Comparison of ENCODE assay signal across 8 cellular contexts in the genomic region with DNA sequence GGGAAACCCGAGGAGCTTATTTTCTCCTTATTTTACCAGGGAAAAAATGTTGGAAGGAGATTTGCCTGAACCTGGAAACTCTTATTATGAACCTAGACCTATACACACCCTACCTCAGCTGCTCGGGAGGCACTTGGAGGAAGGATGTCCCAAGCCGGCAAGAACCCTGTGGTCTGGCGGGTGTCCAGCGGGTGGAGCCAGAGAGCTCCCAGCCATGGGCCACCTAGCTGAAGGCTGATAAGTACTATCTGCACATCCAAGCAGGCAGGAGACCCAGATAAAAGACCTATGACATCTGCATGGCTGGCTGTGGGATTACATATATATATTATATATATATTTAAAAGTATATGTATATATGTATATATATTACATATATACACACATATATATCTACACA. TPM values are rescaled to one million over a fixed set of nuclear protein-coding genes. Genes with fewer than 3 reads are reported as not detected.
DNase-seq lines count a peak whose midpoint lies in the region; ATAC-seq and TF ChIP-seq lines count a peak whose summit lies in the region.

No MANE protein-coding gene starts in this region.

- H3K36me3 ChIP-seq in OCI-LY7 (ENCODE audit: insufficient read depth, low read length) (no peaks in the 10 kb centered on the region), esophagus squamous epithelium (no peaks in the 10 kb centered on the region), neuronal stem cell (replicated peaks in 1 of 2; ENCODE audit: control insufficient read depth in 2 of 2, insufficient read depth in 2 of 2, low read length in 2 of 2) (no peaks in the 10 kb centered on the region), thyroid gland (no peaks in the 10 kb centered on the region)

- H3K4me3 ChIP-seq in OCI-LY7 (ENCODE audit: low read depth, low read length, poor library complexity, severe bottlenecking) (no peak overlapping the region), esophagus squamous epithelium (no peak overlapping the region), neuronal stem cell (ENCODE audit: low read length in 2 of 2) (no peak overlapping the region), thyroid gland (replicated peaks in 1 of 3) (no peak overlapping the region)

- H3K9ac ChIP-seq in neuronal stem cell (ENCODE audit: low read depth, low read length, poor library complexity): no peak overlapping the region

- intact Hi-C loops in OCI-LY7 (cut with micrococcal nuclease; ENCODE audit: unreplicated experiment) (loop anchor here (2.0 kb wide), 1 partner anchor 252 kb away; no protein-coding TSS in a partner anchor), esophagus squamous epithelium (cut with DNase I) (no loop called here), thyroid gland (cut with DNase I) (no loop called here)

- POLR2A ChIA-PET in OCI-LY7 (lab: Charles Lee): no interaction called here

- H3K79me1 ChIP-seq in neuronal stem cell (ENCODE audit: low read depth, low read length): no peaks in the 10 kb centered on the region

- H2BK5ac ChIP-seq in neuronal stem cell (ENCODE audit: low read length): no peak overlapping the region

- peak; percentile 88 for TF ChIP-seq RAD21 in Ishikawa (IDR thresholded peaks at IDR 0.05; ENCODE audit: low read depth)

- no peak overlapping the region for H4K91ac ChIP-seq in neuronal stem cell (ENCODE audit: low read depth, low read length, poor library complexity)

- H2AK5ac ChIP-seq in neuronal stem cell (ENCODE audit: low read depth, low read length): no peak overlapping the region

- no peaks in the 10 kb centered on the region for H3K4me1 ChIP-seq in OCI-LY7 (ENCODE audit: insufficient read depth, low read length, poor library complexity, severe bottlenecking)
- no peaks in the 10 kb centered on the region for H3K4me1 ChIP-seq in esophagus squamous epithelium
- H3K4me1 ChIP-seq in neuronal stem cell (ENCODE audit: control insufficient read depth in 2 of 2, insufficient read depth in 1 of 2, low read depth in 1 of 2, low read length in 2 of 2): no peaks in the 10 kb centered on the region
- H3K4me1 ChIP-seq in thyroid gland: no peaks in the 10 kb centered on the region

- H4K20me1 ChIP-seq in OCI-LY7 (ENCODE audit: insufficient read depth, low read length): no peaks in the 10 kb centered on the region

- H3K9me3 ChIP-seq in OCI-LY7 (ENCODE audit: low read length) (no peaks in the 10 kb centered on the region), esophagus squamous epithelium (no peaks in the 10 kb centered on the region), neuronal stem cell (replicated peaks in 1 of 2; ENCODE audit: control insufficient read depth in 2 of 2, insufficient read depth in 1 of 2, low read depth in 1 of 2, low read length in 2 of 2) (no peaks in the 10 kb centered on the region), thyroid gland (no peaks in the 10 kb centered on the region)

- no peak overlapping the region for H2AFZ ChIP-seq in OCI-LY7 (ENCODE audit: low read length)
- H2AFZ ChIP-seq in neuronal stem cell (ENCODE audit: low read length): no peak overlapping the region

- no peak overlapping the region for H2BK120ac ChIP-seq in neuronal stem cell (ENCODE audit: low read depth, low read length)

- no peak overlapping the region for H3K4ac ChIP-seq in neuronal stem cell (ENCODE audit: low read length)

- TF ChIP-seq POLR2A in esophagus squamous epithelium (IDR thresholded peaks at IDR 0.05) (no peak), thyroid gland (IDR thresholded peaks at IDR 0.05) (no peak)

- H3K23ac ChIP-seq in neuronal stem cell (ENCODE audit: low read depth, low read length, poor library complexity): no peak overlapping the region

- peak; percentile 90 for ATAC-seq in GM21619 (IDR thresholded peaks at IDR 0.05; ENCODE audit: unreplicated experiment)

- peaks cover 0 to 96% (median 0%) of the 10 kb centered on the region in 4 donors for H3K27me3 ChIP-seq in esophagus squamous epithelium
- H3K27me3 ChIP-seq in neuronal stem cell (ENCODE audit: control insufficient read depth in 3 of 3, insufficient read depth in 3 of 3, low read depth in 1 of 3, low read length in 3 of 3): peaks cover 0 to 9% (median 0%) of the 10 kb centered on the region in 3 experiments
- no peaks in the 10 kb centered on the region for H3K27me3 ChIP-seq in thyroid gland

- no peaks in the 10 kb centered on the region for H3K9me2 ChIP-seq in OCI-LY7 (ENCODE audit: insufficient read depth, low read length)

- no peak overlapping the region for H4K8ac ChIP-seq in neuronal stem cell (ENCODE audit: low read depth, low read length)

- TF ChIP-seq CTCF in OCI-LY7 (conservative IDR thresholded peaks at IDR 0.05; ENCODE audit: low read length): peak; percentile 71
- TF ChIP-seq CTCF in esophagus squamous epithelium (IDR thresholded peaks at IDR 0.05): peak; percentile 13 to 73 (median 48)
- TF ChIP-seq CTCF in thyroid gland (IDR thresholded peaks at IDR 0.05): peak in 5 of 6 experiments; percentile 16 to 67 (median 48)

- no peaks in the 10 kb centered on the region for H3K79me2 ChIP-seq in OCI-LY7 (ENCODE audit: insufficient read depth, low read depth, low read length)

- H3K27ac ChIP-seq in OCI-LY7 (ENCODE audit: low read depth, low read length, poor library complexity, severe bottlenecking): no peak overlapping the region
- no peak overlapping the region for H3K27ac ChIP-seq in esophagus squamous epithelium
- no peak overlapping the region for H3K27ac ChIP-seq in neuronal stem cell (replicated peaks; ENCODE audit: low read length)
- H3K27ac ChIP-seq in thyroid gland: no peak overlapping the region

- H3K18ac ChIP-seq in neuronal stem cell (ENCODE audit: low read length): no peak overlapping the region

- 4 to 5% methylated on average over 3 to 5 of the region's 5 CpGs for WGBS in esophagus squamous epithelium, 2 donors
- no CpG with 5 or more reads among the region's 5 CpGs for WGBS in neuronal stem cell (ENCODE audit: extremely low coverage in 2 of 2, insufficient read length in 2 of 2, insufficient replicate concordance in 1 of 2), 2 donors
- 0 to 4% methylated on average over 5 of the region's 5 CpGs for WGBS in thyroid gland, 2 donors

- no peak overlapping the region for H2BK15ac ChIP-seq in neuronal stem cell (ENCODE audit: low read length)

- peak; percentile 51 for DNase-seq in DMS79 treated with DMSO at 0.1 percent for 48 hours (lab: John Stamatoyannopoulos, UW)
- peak; percentile 49 for DNase-seq in OCI-LY7 (ENCODE audit: low spot score)
- DNase-seq in activated T-cell treated with anti-CD3 and anti-CD28 coated beads for 24 hours (ENCODE audit: low read depth): peak; percentile 70
- DNase-seq in esophagus squamous epithelium (lab: John Stamatoyannopoulos, UW): peak; percentile 2
- DNase-seq in neuronal stem cell (ENCODE audit: low spot score): peak; percentile 31
- DNase-seq in thyroid gland: peak; percentile 67 to 79

- no TSS peak for BruUV-seq in OCI-LY7 (replicated peaks; lab: Mats Ljungman, UMichigan)

- H3K4me2 ChIP-seq in OCI-LY7 (ENCODE audit: low read length): no peak overlapping the region
- H3K4me2 ChIP-seq in neuronal stem cell (ENCODE audit: insufficient read depth, low read length, poor library complexity, severe bottlenecking): no peak overlapping the region

- TF ChIP-seq EP300 in Ishikawa (IDR thresholded peaks at IDR 0.05; ENCODE audit: borderline replicate concordance): no peak

- no peak overlapping the region for H3K14ac ChIP-seq in neuronal stem cell (ENCODE audit: low read length)

- H2BK12ac ChIP-seq in neuronal stem cell (ENCODE audit: low read length): no peak overlapping the region

- CTCF ChIA-PET in OCI-LY7 (lab: Charles Lee; ENCODE audit: unreplicated experiment): no interaction called here

TF ChIP-seq in Ishikawa, 13 proteins besides CTCF, POLR2A, EP300 and RAD21:
- TF ChIP-seq YY1 (IDR thresholded peaks at IDR 0.05; ENCODE audit: low read depth) (no peak), REST (IDR thresholded peaks at IDR 0.05; ENCODE audit: low read depth) (no peak)

RNA-seq across cellular contexts. Expression of gene SLC14A1, which starts 1.1 kb away (rescaled TPM):
- total RNA-seq in OCI-LY7 (2014; rRNA removed; shearing (Covaris generic)): 0.06 TPM in 1 of 2 replicates, not detected in the other
- total RNA-seq in OCI-LY7 (2022) (not detected in 2 replicates), esophagus squamous epithelium (1 to 10 TPM in 1 of 4 donors, under 1 TPM in 2, not detected in 1; 0.53 to 1.1 (median 0.53) TPM), thyroid gland (10 to 100 TPM in 3 of 4 donors, 1 to 10 TPM in 1; 6.2 to 22.9 (median 15.7) TPM)
- not detected for polyA plus RNA-seq in neuronal stem cell (2013, experiment 1 of 2)
- polyA plus RNA-seq in neuronal stem cell (2013, experiment 2 of 2): not detected

Comparison
In these comparisons a context has a peak if more than half of its experiments do, and no peak if none do; other contexts are left out.
1. DNase-seq: peak in every context shown above with its lines; median percentile 73 in thyroid gland; 70 in activated T-cell treated with anti-CD3 and anti-CD28 coated beads for 24 hours; 51 in DMS79 treated with DMSO at 0.1 percent for 48 hours; 49 in OCI-LY7; 31 in neuronal stem cell; 2 in esophagus squamous epithelium.